ENCODE assay signal across 23 cellular contexts in genomic region chr10:29970576-29970975, GRCh38.
A peak's percentile ranks its signal among the peaks of the same experiment; 100 is the strongest.
DNase-seq lines count a peak whose midpoint lies in the region; ATAC-seq, FAIRE-seq and TF ChIP-seq lines count a peak whose summit lies in the region.
"Had no signal": no experiment of that assay in that cellular context is flagged by ENCODE, and none has a peak within 500 bp of the region (broad histone marks: within the 10 kb centered on the region; RNA-seq: fewer than 3 reads in every experiment).

No MANE protein-coding gene starts in this region.

- FAIRE-seq in astrocyte (lab: Jason Lieb, UNC), result no peak
- no peak for FAIRE-seq in kidney (lab: Jason Lieb, UNC)
- FAIRE-seq: A549, D721Med, RCC 7860 had no signal

- no peak for TF ChIP-seq EP300 in suprapubic skin (IDR thresholded peaks at IDR 0.05)

- peaks cover 7% of the 10 kb centered on the region for H3K9me3 Mint-ChIP-seq in astrocyte (ENCODE audit: unreplicated experiment)

- no peaks in the 10 kb centered on the region for H3K4me1 ChIP-seq in right cardiac atrium (ENCODE audit: control insufficient read depth, insufficient read depth, low read length)
- H3K4me1 ChIP-seq in astrocyte (ENCODE audit: insufficient read depth, low read length), result no peaks in the 10 kb centered on the region
- H3K4me1 ChIP-seq in kidney (ENCODE audit: control insufficient read depth in 1 of 2, insufficient read depth in 1 of 2, low read depth in 1 of 2, low read length in 2 of 2), result no peaks in the 10 kb centered on the region
- no peaks in the 10 kb centered on the region for H3K4me1 ChIP-seq in suprapubic skin
- H3K4me1 ChIP-seq in neuronal stem cell (ENCODE audit: control insufficient read depth in 2 of 2, insufficient read depth in 1 of 2, low read depth in 1 of 2, low read length in 2 of 2), result no peaks in the 10 kb centered on the region
- H3K4me1 ChIP-seq: A549, SJSA1 had no signal

- H3K27ac ChIP-seq in right cardiac atrium (ENCODE audit: low read length) (no peak overlapping the region), astrocyte (ENCODE audit: low read depth, low read length) (no peak overlapping the region), kidney (ENCODE audit: low read depth in 2 of 2, low read length in 2 of 2) (no peak overlapping the region), suprapubic skin (no peak overlapping the region), neuronal stem cell (replicated peaks; ENCODE audit: low read length) (no peak overlapping the region)
- H3K27ac ChIP-seq: A549; BLaER1 treated with 17β-estradiol and CSF1 and Interleukin-3, amounts not matched to agents 10 nM and 100 nM; SJSA1 had no signal

- no peak overlapping the region for H3K4ac ChIP-seq in neuronal stem cell (ENCODE audit: low read length)

- H3K4me3 Mint-ChIP-seq in astrocyte (ENCODE audit: unreplicated experiment), result no peak overlapping the region
- H3K4me3 Mint-ChIP-seq: CD4-positive, alpha-beta T cell had no signal

- intact Hi-C loops in right cardiac atrium (cut with DNase I) (no loop called here), cardiac septum (cut with DNase I) (no loop called here), kidney (cut with DNase I) (no loop called here)

- no peak overlapping the region for H4K8ac ChIP-seq in neuronal stem cell (ENCODE audit: low read depth, low read length)

- no peak for TF ChIP-seq POLR2A in suprapubic skin (IDR thresholded peaks at IDR 0.05)

- H2AK5ac ChIP-seq in neuronal stem cell (ENCODE audit: low read depth, low read length), result no peak overlapping the region

- no peaks in the 10 kb centered on the region for H3K79me2 ChIP-seq in astrocyte (ENCODE audit: insufficient read depth, low read length)

- no peak overlapping the region for H3K27ac Mint-ChIP-seq in astrocyte (ENCODE audit: unreplicated experiment)
- H3K27ac Mint-ChIP-seq: CD4-positive, alpha-beta T cell had no signal

- H3K18ac ChIP-seq in neuronal stem cell (ENCODE audit: low read length), result no peak overlapping the region

- H3K4me3 ChIP-seq in right cardiac atrium (ENCODE audit: low read length) (no peak overlapping the region), astrocyte (ENCODE audit: insufficient read depth, low read depth, low read length) (no peak overlapping the region), kidney (ENCODE audit: low read length in 2 of 2) (no peak overlapping the region), suprapubic skin (no peak overlapping the region), neuronal stem cell (ENCODE audit: low read length in 2 of 2) (no peak overlapping the region)
- H3K4me3 ChIP-seq: A549; BLaER1 treated with 17β-estradiol and CSF1 and Interleukin-3, amounts not matched to agents 10 nM and 100 nM; SJSA1 had no signal

- H3K27me3 ChIP-seq in right cardiac atrium (ENCODE audit: control insufficient read depth, insufficient read depth) (no peaks in the 10 kb centered on the region), astrocyte (ENCODE audit: insufficient read depth, low read length) (no peaks in the 10 kb centered on the region), suprapubic skin (no peaks in the 10 kb centered on the region), neuronal stem cell (ENCODE audit: control insufficient read depth in 3 of 3, insufficient read depth in 3 of 3, low read depth in 1 of 3, low read length in 3 of 3) (no peaks in the 10 kb centered on the region)
- H3K27me3 ChIP-seq: BLaER1 treated with 17β-estradiol and CSF1 and Interleukin-3, amounts not matched to agents 10 nM and 100 nM; SJSA1 had no signal

- H3K79me1 ChIP-seq in neuronal stem cell (ENCODE audit: low read depth, low read length), result no peaks in the 10 kb centered on the region

- H3K36me3 Mint-ChIP-seq in astrocyte (ENCODE audit: low read depth, unreplicated experiment), result no peaks in the 10 kb centered on the region

- H3K9me3 ChIP-seq in right cardiac atrium (ENCODE audit: control insufficient read depth, low read length), result no peaks in the 10 kb centered on the region
- H3K9me3 ChIP-seq in astrocyte (ENCODE audit: insufficient read depth, low read depth, low read length), result no peaks in the 10 kb centered on the region
- H3K9me3 ChIP-seq in kidney (ENCODE audit: control insufficient read depth in 1 of 2, low read length in 2 of 2), result no peaks in the 10 kb centered on the region
- no peaks in the 10 kb centered on the region for H3K9me3 ChIP-seq in suprapubic skin
- H3K9me3 ChIP-seq in neuronal stem cell (replicated peaks in 1 of 2; ENCODE audit: control insufficient read depth in 2 of 2, insufficient read depth in 1 of 2, low read depth in 1 of 2, low read length in 2 of 2), result no peaks in the 10 kb centered on the region
- H3K9me3 ChIP-seq: SJSA1 had no signal

- ATAC-seq in right cardiac atrium, result peak in 1 of 2 donors; percentile 57
- ATAC-seq: A549, HCT116 had no signal

- no peak overlapping the region for H2BK12ac ChIP-seq in neuronal stem cell (ENCODE audit: low read length)

- H2BK120ac ChIP-seq in neuronal stem cell (ENCODE audit: low read depth, low read length), result no peak overlapping the region

- H2BK5ac ChIP-seq in neuronal stem cell (ENCODE audit: low read length), result no peak overlapping the region

- H3K4me2 ChIP-seq in astrocyte (ENCODE audit: low read length), result no peak overlapping the region
- no peak overlapping the region for H3K4me2 ChIP-seq in neuronal stem cell (ENCODE audit: insufficient read depth, low read length, poor library complexity, severe bottlenecking)
- H3K4me2 ChIP-seq: A549; BLaER1 treated with 17β-estradiol and CSF1 and Interleukin-3, amounts not matched to agents 10 nM and 100 nM had no signal

- no peaks in the 10 kb centered on the region for H3K4me1 Mint-ChIP-seq in astrocyte (ENCODE audit: low read depth, unreplicated experiment)

- H3K9ac ChIP-seq in astrocyte (ENCODE audit: low read length), result no peak overlapping the region
- no peak overlapping the region for H3K9ac ChIP-seq in kidney (ENCODE audit: low read length in 2 of 2)
- no peak overlapping the region for H3K9ac ChIP-seq in neuronal stem cell (ENCODE audit: low read depth, low read length, poor library complexity)
- H3K9ac ChIP-seq: BLaER1 treated with 17β-estradiol and CSF1 and Interleukin-3, amounts not matched to agents 10 nM and 100 nM had no signal

- H3K36me3 ChIP-seq in astrocyte (ENCODE audit: insufficient read depth, low read length) (no peaks in the 10 kb centered on the region), kidney (ENCODE audit: control insufficient read depth in 1 of 2, insufficient read depth in 2 of 2, low read length in 2 of 2) (no peaks in the 10 kb centered on the region), suprapubic skin (no peaks in the 10 kb centered on the region), neuronal stem cell (replicated peaks in 1 of 2; ENCODE audit: control insufficient read depth in 2 of 2, insufficient read depth in 2 of 2, low read length in 2 of 2) (no peaks in the 10 kb centered on the region)
- H3K36me3 ChIP-seq: BLaER1 treated with 17β-estradiol and CSF1 and Interleukin-3, amounts not matched to agents 10 nM and 100 nM; SJSA1 had no signal

- no peak overlapping the region for H4K91ac ChIP-seq in neuronal stem cell (ENCODE audit: low read depth, low read length, poor library complexity)

- no peak for TF ChIP-seq CTCF in astrocyte (IDR thresholded peaks at IDR 0.05; ENCODE audit: insufficient read depth, low read depth, low read length)
- no peak for TF ChIP-seq CTCF in kidney (IDR thresholded peaks at IDR 0.05; ENCODE audit: borderline replicate concordance, extremely low read depth, insufficient read depth)
- no peak for TF ChIP-seq CTCF in suprapubic skin (IDR thresholded peaks at IDR 0.05)

- peaks cover 2% of the 10 kb centered on the region for H3K27me3 Mint-ChIP-seq in astrocyte (ENCODE audit: low read depth, unreplicated experiment)

- H3K14ac ChIP-seq in neuronal stem cell (ENCODE audit: low read length), result no peak overlapping the region

- WGBS in right cardiac atrium, result 41% methylated on average over 2 of the region's 2 CpGs
- 54% methylated on average over 2 of the region's 2 CpGs for WGBS in suprapubic skin
- WGBS in neuronal stem cell (ENCODE audit: extremely low coverage in 2 of 2, insufficient read length in 2 of 2, insufficient replicate concordance in 1 of 2), 2 donors, result no CpG with 5 or more reads among the region's 2 CpGs

- no peak overlapping the region for H2BK15ac ChIP-seq in neuronal stem cell (ENCODE audit: low read length)

- no peak overlapping the region for H3K23ac ChIP-seq in neuronal stem cell (ENCODE audit: low read depth, low read length, poor library complexity)

- no peaks in the 10 kb centered on the region for H4K20me1 ChIP-seq in astrocyte (ENCODE audit: insufficient read depth, low read length)
- H4K20me1 ChIP-seq: BLaER1 treated with 17β-estradiol and CSF1 and Interleukin-3, amounts not matched to agents 10 nM and 100 nM had no signal

- DNase-seq in right cardiac atrium (peak; percentile 31 to 73 (median 59)), cardiac septum (ENCODE audit: low spot score) (no peak), astrocyte (ENCODE audit: low read depth) (peak; percentile 26), kidney (peak; percentile 29), suprapubic skin (ENCODE audit: low spot score in 2 of 2) (no peak), neuronal stem cell (ENCODE audit: low spot score) (no peak)
- no peak for DNase-seq in activated CD4-positive, alpha-beta T cell treated with anti-CD3 and anti-CD28 coated beads for 1 hour
- DNase-seq: AML-193; CD4-positive, alpha-beta T cell; NCI-H1092 treated with DMSO at 0.1 percent for 48 hours; NCI-H1436; NCI-H187; NCI-H2081 treated with DMSO at 0.1 percent for 48 hours; NCI-H2171 treated with DMSO at 0.1 percent for 48 hours; NCI-H446; NCI-H524 treated with DMSO at 0.1 percent for 48 hours; NCI-H774 had no signal

- no peak overlapping the region for H2AFZ ChIP-seq in astrocyte (ENCODE audit: low read depth, low read length)
- no peak overlapping the region for H2AFZ ChIP-seq in neuronal stem cell (ENCODE audit: low read length)

Comparison
In these comparisons a context has a peak if more than half of its experiments do, and no peak if none do; other contexts are left out.
1. DNase-seq: peak in right cardiac atrium (3 of 3), astrocyte (single experiment) and kidney (single experiment); none in cardiac septum (single experiment), suprapubic skin (0 of 2), neuronal stem cell (single experiment) and activated CD4-positive, alpha-beta T cell treated with anti-CD3 and anti-CD28 coated beads for 1 hour (single experiment).